Comparison of ENCODE assay signal across 24 cellular contexts in genomic region chr2:120278901-120279300, GRCh38.
"Had no signal": no experiment of that assay in that cellular context is flagged by ENCODE, and none has a peak within 500 bp of the region (broad histone marks: within the 10 kb centered on the region; RNA-seq: fewer than 3 reads in every experiment).

No MANE protein-coding gene starts in this region.

- H3K4me1 Mint-ChIP-seq: activated T-helper 17 cell treated with anti-CD3 and anti-CD28 coated beads, Interleukin-2, amount 50 U/mL, for 72 hours had no signal

- H3K9me3 ChIP-seq: ascending aorta, esophagus muscularis mucosa, pancreas, upper lobe of right lung had no signal

- DNase-seq: activated CD4-positive, alpha-beta T cell treated with anti-CD3 and anti-CD28 coated beads for 1 hour; activated CD4-positive, alpha-beta T cell treated with anti-CD3 and anti-CD28 coated beads, Interleukin-2, amount 50 U/mL, for 1 hour; activated CD8-positive, alpha-beta T cell treated with anti-CD3 and anti-CD28 coated beads, Interleukin-2, amount 10 ng/mL, durations not matched to agents 7 days and 5 days; brain microvascular endothelial cell; caudate nucleus; dermis blood vessel endothelial cell; effector memory CD8-positive, alpha-beta T cell; heart left ventricle; naive thymus-derived CD8-positive, alpha-beta T cell; pancreas; small intestine; stimulated activated naive B cell treated with anti-CD40 and anti-IgM and Interleukin-4, amounts not matched to agents 10 μg/mL and 1 μg/mL and 100 μg/mL, for 72 hours; upper lobe of right lung; WERI-Rb-1 had no signal

- ATAC-seq: activated CD8-positive, alpha-beta T cell treated with anti-CD3 and anti-CD28 coated beads, Interleukin-2, amount 10 ng/mL, durations not matched to agents 7 days and 5 days; activated naive CD4-positive, alpha-beta T cell treated with anti-CD3 and anti-CD28 coated beads, Interleukin-2, amount 50 U/mL, for 72 hours; activated T-helper 17 cell treated with anti-CD3 and anti-CD28 coated beads, Interleukin-2, amount 50 U/mL, for 72 hours; effector memory CD8-positive, alpha-beta T cell; naive thymus-derived CD8-positive, alpha-beta T cell; pancreas; sciatic nerve; SK-N-SH treated with all-trans-retinoic acid at 6 μM for 48 hours; stimulated activated naive B cell treated with anti-CD40 and anti-IgM and Interleukin-4, amounts not matched to agents 10 μg/mL and 1 μg/mL and 100 μg/mL, for 72 hours had no signal

- H3K27me3 ChIP-seq: ascending aorta, brain microvascular endothelial cell, esophagus muscularis mucosa, heart left ventricle, pancreas, upper lobe of right lung had no signal

- H3K4me1 ChIP-seq: ascending aorta had no signal

- H3K4me3 Mint-ChIP-seq: activated CD8-positive, alpha-beta T cell treated with anti-CD3 and anti-CD28 coated beads, Interleukin-2, amount 10 ng/mL, durations not matched to agents 7 days and 5 days; activated T-helper 17 cell treated with anti-CD3 and anti-CD28 coated beads, Interleukin-2, amount 50 U/mL, for 72 hours; effector memory CD8-positive, alpha-beta T cell; naive thymus-derived CD8-positive, alpha-beta T cell; stimulated activated naive B cell treated with anti-CD40 and anti-IgM and Interleukin-4, amounts not matched to agents 10 μg/mL and 1 μg/mL and 100 μg/mL, for 72 hours had no signal

- H3K27ac Mint-ChIP-seq: activated CD8-positive, alpha-beta T cell treated with anti-CD3 and anti-CD28 coated beads, Interleukin-2, amount 10 ng/mL, durations not matched to agents 7 days and 5 days; activated naive CD4-positive, alpha-beta T cell treated with anti-CD3 and anti-CD28 coated beads, Interleukin-2, amount 50 U/mL, for 72 hours; activated T-helper 17 cell treated with anti-CD3 and anti-CD28 coated beads, Interleukin-2, amount 50 U/mL, for 72 hours; effector memory CD8-positive, alpha-beta T cell; stimulated activated naive B cell treated with anti-CD40 and anti-IgM and Interleukin-4, amounts not matched to agents 10 μg/mL and 1 μg/mL and 100 μg/mL, for 72 hours had no signal

- H3K27me3 Mint-ChIP-seq: activated T-helper 17 cell treated with anti-CD3 and anti-CD28 coated beads, Interleukin-2, amount 50 U/mL, for 72 hours; effector memory CD8-positive, alpha-beta T cell; naive thymus-derived CD8-positive, alpha-beta T cell; stimulated activated naive B cell treated with anti-CD40 and anti-IgM and Interleukin-4, amounts not matched to agents 10 μg/mL and 1 μg/mL and 100 μg/mL, for 72 hours had no signal

- H3K27ac ChIP-seq: ascending aorta, brain microvascular endothelial cell, esophagus muscularis mucosa, heart left ventricle, pancreas, upper lobe of right lung, WERI-Rb-1 had no signal

- H3K9me3 Mint-ChIP-seq: activated T-helper 17 cell treated with anti-CD3 and anti-CD28 coated beads, Interleukin-2, amount 50 U/mL, for 72 hours; effector memory CD8-positive, alpha-beta T cell had no signal

- FAIRE-seq: frontal cortex, keratinocyte, pancreas, small intestine, TTC549 had no signal

- H3K4me3 ChIP-seq: ascending aorta, esophagus muscularis mucosa, heart left ventricle, lung, pancreas, upper lobe of right lung had no signal

- H3K36me3 ChIP-seq: WERI-Rb-1 had no signal
